In genomic region chr10:97498076-97498840, GRCh38 we compare ENCODE assay signal across 8 cellular contexts. TPM values are rescaled to one million over a fixed set of nuclear protein-coding genes. Genes with fewer than 3 reads are reported as not detected.
DNase-seq lines count a peak whose midpoint lies in the region; ATAC-seq and TF ChIP-seq lines count a peak whose summit lies in the region.

A gene with protein sequence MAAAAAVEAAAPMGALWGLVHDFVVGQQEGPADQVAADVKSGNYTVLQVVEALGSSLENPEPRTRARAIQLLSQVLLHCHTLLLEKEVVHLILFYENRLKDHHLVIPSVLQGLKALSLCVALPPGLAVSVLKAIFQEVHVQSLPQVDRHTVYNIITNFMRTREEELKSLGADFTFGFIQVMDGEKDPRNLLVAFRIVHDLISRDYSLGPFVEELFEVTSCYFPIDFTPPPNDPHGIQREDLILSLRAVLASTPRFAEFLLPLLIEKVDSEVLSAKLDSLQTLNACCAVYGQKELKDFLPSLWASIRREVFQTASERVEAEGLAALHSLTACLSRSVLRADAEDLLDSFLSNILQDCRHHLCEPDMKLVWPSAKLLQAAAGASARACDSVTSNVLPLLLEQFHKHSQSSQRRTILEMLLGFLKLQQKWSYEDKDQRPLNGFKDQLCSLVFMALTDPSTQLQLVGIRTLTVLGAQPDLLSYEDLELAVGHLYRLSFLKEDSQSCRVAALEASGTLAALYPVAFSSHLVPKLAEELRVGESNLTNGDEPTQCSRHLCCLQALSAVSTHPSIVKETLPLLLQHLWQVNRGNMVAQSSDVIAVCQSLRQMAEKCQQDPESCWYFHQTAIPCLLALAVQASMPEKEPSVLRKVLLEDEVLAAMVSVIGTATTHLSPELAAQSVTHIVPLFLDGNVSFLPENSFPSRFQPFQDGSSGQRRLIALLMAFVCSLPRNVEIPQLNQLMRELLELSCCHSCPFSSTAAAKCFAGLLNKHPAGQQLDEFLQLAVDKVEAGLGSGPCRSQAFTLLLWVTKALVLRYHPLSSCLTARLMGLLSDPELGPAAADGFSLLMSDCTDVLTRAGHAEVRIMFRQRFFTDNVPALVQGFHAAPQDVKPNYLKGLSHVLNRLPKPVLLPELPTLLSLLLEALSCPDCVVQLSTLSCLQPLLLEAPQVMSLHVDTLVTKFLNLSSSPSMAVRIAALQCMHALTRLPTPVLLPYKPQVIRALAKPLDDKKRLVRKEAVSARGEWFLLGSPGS (minus strand): TSS chr10:97498422. CDS start chr10:97498384, 38 bp downstream.

- intact Hi-C loops in testis (cut with DNase I; ENCODE audit: low total_unique reads), result no loop called here

- no peak for TF ChIP-seq POLR2A in testis (IDR thresholded peaks at IDR 0.05)

- TF ChIP-seq EP300 in SK-N-SH (IDR thresholded peaks at IDR 0.05; ENCODE audit: borderline replicate concordance in 1 of 2, low read depth in 1 of 2, low read length in 1 of 2), result no peak

- no peaks in the 10 kb centered on the region for H3K9me3 ChIP-seq in SK-N-SH
- no peaks in the 10 kb centered on the region for H3K9me3 ChIP-seq in testis

- DNase-seq in GM04504 (ENCODE audit: low read depth), result peak; percentile 98
- DNase-seq in NCI-H1048 (lab: John Stamatoyannopoulos, UW), result peak; percentile 98
- DNase-seq in SK-N-SH, result peak; percentile 99
- peak; percentile 100 for DNase-seq in activated naive CD4-positive, alpha-beta T cell treated with anti-CD3 and anti-CD28 coated beads, Interleukin-2, amount 50 U/mL, for 16 hours
- peak; percentile 98 for DNase-seq in globus pallidus (ENCODE audit: low spot score)
- peak; percentile 97 for DNase-seq in omental fat pad (ENCODE audit: low spot score)
- peak; percentile 99 for DNase-seq in testis

- H4K20me1 ChIP-seq in SK-N-SH (ENCODE audit: insufficient read depth), result peaks cover 71% of the 10 kb centered on the region

- POLR2A ChIA-PET in SK-N-SH (lab: Yijun Ruan, JAX), result interaction anchor here (1.2 to 1.3 kb wide), 2 partner anchors 52 to 55 kb away, joined by 3 to 5 read pairs; no protein-coding TSS in a partner anchor

- peaks cover 10% of the 10 kb centered on the region for H3F3A ChIP-seq in SK-N-SH (replicated peaks; ENCODE audit: insufficient read depth)

- H3K4me3 ChIP-seq in SK-N-SH (ENCODE audit: low read depth in 2 of 2, low read length in 1 of 2) (peak within 1 kb of the TSS; percentile 93 to 98), testis (peak within 1 kb of the TSS; percentile 91 to 96)

- H2AFZ ChIP-seq in SK-N-SH (ENCODE audit: low read depth), result peak within 1 kb of the TSS; percentile 80

- no peaks in the 10 kb centered on the region for H3K27me3 ChIP-seq in SK-N-SH (ENCODE audit: insufficient read depth)
- H3K27me3 ChIP-seq in testis, result no peaks in the 10 kb centered on the region

- TF ChIP-seq CTCF in SK-N-SH (IDR thresholded peaks at IDR 0.05) (no peak), omental fat pad (IDR thresholded peaks at IDR 0.05) (no peak), testis (IDR thresholded peaks at IDR 0.05) (peak in 2 of 3 experiments; percentile 8 to 9)

- H3K79me2 ChIP-seq in SK-N-SH (ENCODE audit: insufficient read depth), result peaks cover 92% of the 10 kb centered on the region

- TF ChIP-seq RAD21 in SK-N-SH (IDR thresholded peaks at IDR 0.05; ENCODE audit: low read length), result no peak

- H3K9ac ChIP-seq in SK-N-SH, result peak within 1 kb of the TSS; percentile 92

- CTCF ChIA-PET in SK-N-SH (lab: Yijun Ruan, JAX), result interaction anchor here (1.0 to 1.8 kb wide), 3 partner anchors 37 to 184 kb away, joined by 3 to 8 read pairs (median 3); partner anchors contain the start of gene ANKRD2

- H3K36me3 ChIP-seq in SK-N-SH (replicated peaks in 1 of 2; ENCODE audit: control insufficient read depth in 1 of 2, insufficient read depth in 2 of 2, low read length in 1 of 2), result peaks cover 0 to 12% of the 10 kb centered on the region in 2 experiments
- no peaks in the 10 kb centered on the region for H3K36me3 ChIP-seq in testis (ENCODE audit: low read depth, missing control alignments)

- ATAC-seq in HG02571 (IDR thresholded peaks at IDR 0.05; ENCODE audit: unreplicated experiment) (peak; percentile 91), omental fat pad (ENCODE audit: low FRiP score) (peak; percentile 97)

- no peaks in the 10 kb centered on the region for H3K9me2 ChIP-seq in SK-N-SH

- H3K4me1 ChIP-seq in SK-N-SH (ENCODE audit: control insufficient read depth in 1 of 2, insufficient read depth in 2 of 2, low read depth in 1 of 2, low read length in 1 of 2) (peaks cover 14 to 16% of the 10 kb centered on the region in 2 experiments; a peak in 3 of 4 replicates), testis (peaks cover 26% of the 10 kb centered on the region)

- H3K27ac ChIP-seq in SK-N-SH (ENCODE audit: low read depth in 2 of 2, low read length in 1 of 2) (peak within 1 kb of the TSS; percentile 89), testis (peak within 1 kb of the TSS; percentile 93 to 96)

- H3K4me2 ChIP-seq in SK-N-SH, result peak within 1 kb of the TSS; percentile 96

- WGBS in SK-N-SH (ENCODE audit: low lambda C conversion rate), result 1% methylated on average over 31 of the region's 73 CpGs
- 0 to 1% methylated on average over 17 to 42 of the region's 73 CpGs for WGBS in testis, 2 donors

TF ChIP-seq in SK-N-SH, 30 proteins besides CTCF, POLR2A, EP300 and RAD21 (continues in another document):
- TF ChIP-seq MXI1 (IDR thresholded peaks at IDR 0.05; ENCODE audit: low read depth, low read length), result peak; percentile 63; the same call in 1 of the 2 replicates
- TF ChIP-seq, protein P1, sequence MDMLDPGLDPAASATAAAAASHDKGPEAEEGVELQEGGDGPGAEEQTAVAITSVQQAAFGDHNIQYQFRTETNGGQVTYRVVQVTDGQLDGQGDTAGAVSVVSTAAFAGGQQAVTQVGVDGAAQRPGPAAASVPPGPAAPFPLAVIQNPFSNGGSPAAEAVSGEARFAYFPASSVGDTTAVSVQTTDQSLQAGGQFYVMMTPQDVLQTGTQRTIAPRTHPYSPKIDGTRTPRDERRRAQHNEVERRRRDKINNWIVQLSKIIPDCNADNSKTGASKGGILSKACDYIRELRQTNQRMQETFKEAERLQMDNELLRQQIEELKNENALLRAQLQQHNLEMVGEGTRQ (IDR thresholded peaks at IDR 0.05; ENCODE audit: borderline replicate concordance, low read depth, low read length), result peak; percentile 57
- TF ChIP-seq RXRA (IDR thresholded peaks at IDR 0.05; ENCODE audit: borderline replicate concordance, low read depth), result no peak
- peak; percentile 88 for TF ChIP-seq TAF1 (IDR thresholded peaks at IDR 0.05; ENCODE audit: borderline replicate concordance, low read depth, low read length)
- TF ChIP-seq GATA2 (CRISPR knock-in tag; IDR thresholded peaks at IDR 0.05), result no peak
- no peak for TF ChIP-seq IRF3 (IDR thresholded peaks at IDR 0.05; ENCODE audit: low read depth, low read length)
- TF ChIP-seq SMC3 (IDR thresholded peaks at IDR 0.05; ENCODE audit: low read depth, low read length), result no peak
- no peak for TF ChIP-seq FOXJ3 (CRISPR knock-in tag; IDR thresholded peaks at IDR 0.05)
- TF ChIP-seq, protein P2, sequence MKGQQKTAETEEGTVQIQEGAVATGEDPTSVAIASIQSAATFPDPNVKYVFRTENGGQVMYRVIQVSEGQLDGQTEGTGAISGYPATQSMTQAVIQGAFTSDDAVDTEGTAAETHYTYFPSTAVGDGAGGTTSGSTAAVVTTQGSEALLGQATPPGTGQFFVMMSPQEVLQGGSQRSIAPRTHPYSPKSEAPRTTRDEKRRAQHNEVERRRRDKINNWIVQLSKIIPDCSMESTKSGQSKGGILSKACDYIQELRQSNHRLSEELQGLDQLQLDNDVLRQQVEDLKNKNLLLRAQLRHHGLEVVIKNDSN (IDR thresholded peaks at IDR 0.05; ENCODE audit: borderline replicate concordance, low read depth), result peak; percentile 95
- peak; percentile 92 for TF ChIP-seq YY1 (IDR thresholded peaks at IDR 0.05; ENCODE audit: low read depth)
- no peak for TF ChIP-seq EZH2phosphoT487 (IDR thresholded peaks at IDR 0.05; ENCODE audit: borderline replicate concordance, low read depth)
- peak; percentile 85 for TF ChIP-seq NRF1 (IDR thresholded peaks at IDR 0.05; ENCODE audit: low read depth, low read length)
- TF ChIP-seq RFX5 (IDR thresholded peaks at IDR 0.05; ENCODE audit: low read length), result peak; percentile 53; the same call in 1 of the 2 replicates
- TF ChIP-seq TCF12 (IDR thresholded peaks at IDR 0.05), result no peak
- TF ChIP-seq NFIC (IDR thresholded peaks at IDR 0.05; ENCODE audit: borderline replicate concordance), result no peak
- TF ChIP-seq MAX (IDR thresholded peaks at IDR 0.05; ENCODE audit: low read depth), result no peak
- TF ChIP-seq ELF1 (IDR thresholded peaks at IDR 0.05), result no peak
- TF ChIP-seq POLR2AphosphoS5 (IDR thresholded peaks at IDR 0.05; ENCODE audit: low read depth, low read length), result peak; percentile 64; the same call in 1 of the 2 replicates

RNA-seq across cellular contexts. Expression of the gene that starts here (rescaled TPM):
- 56.9 and 83.9 TPM in 2 replicates for polyA plus RNA-seq in SK-N-SH (2012; rRNA removed)
- polyA plus RNA-seq in SK-N-SH (2012; cell fraction: cytosol; rRNA removed), result 29.5 and 42.8 TPM in 2 replicates
- polyA plus RNA-seq in SK-N-SH (2012; cell fraction: nucleus; rRNA removed), result 176 and 209 TPM in 2 replicates
- total RNA-seq in omental fat pad, result 100 to 1,000 TPM in 1 of 4 donors, 10 to 100 TPM in 3; 44.4 to 117 (median 64.7) TPM
- 100 to 1,000 TPM; 206 to 253 TPM for total RNA-seq in testis
- 109 TPM for polyA plus RNA-seq in testis (ENCODE audit: insufficient read depth, low read depth, low replicate concordance)

Comparison
In these comparisons a context has a peak if more than half of its experiments do, and no peak if none do; other contexts are left out.
1. Peak in every context shown above with its lines: DNase-seq, ATAC-seq, H3K4me3 ChIP-seq and H3K27ac ChIP-seq.
2. CTCF ChIP-seq: peak in testis (2 of 3); none in SK-N-SH (single experiment) and omental fat pad (0 of 3).